ENCODE assay signal across 12 cellular contexts in genomic region chr20:15643713-15644112, GRCh38.
DNase-seq lines count a peak whose midpoint lies in the region; ATAC-seq, FAIRE-seq and TF ChIP-seq lines count a peak whose summit lies in the region.
"Had no signal": no experiment of that assay in that cellular context is flagged by ENCODE, and none has a peak within 500 bp of the region (broad histone marks: within the 10 kb centered on the region; RNA-seq: fewer than 3 reads in every experiment).

No MANE protein-coding gene starts in this region.

- SMC1A ChIA-PET in GM12878 (lab: Charles Lee; ENCODE audit: uncharacterized antibody, unreplicated experiment) = interaction anchor here (1.7 kb wide), 1 partner anchor 10 kb away, joined by 3 read pairs; no protein-coding TSS in a partner anchor

- H2BK5ac ChIP-seq in IMR-90 (ENCODE audit: low read depth, low read length, poor library complexity, severe bottlenecking) = peak overlapping the region; percentile 84

- 0 out of 2 replicates have a peak, but pooled peaks cover 6% of the 10 kb centered on the region for H3K9me1 ChIP-seq in IMR-90 (ENCODE audit: insufficient read depth, low read length)

- CTCF ChIA-PET in IMR-90 (lab: Yijun Ruan, JAX) (interaction anchor here (0.6 to 1.3 kb wide), 3 partner anchors 12 to 25 kb away, joined by 3 to 4 read pairs (median 3); no protein-coding TSS in a partner anchor), GM12878 (lab: Yijun Ruan, JAX) (interaction anchor here (1.1 kb wide), 1 partner anchor 11 kb away, joined by 5 read pairs; no protein-coding TSS in a partner anchor)

- TF ChIP-seq EP300 in GM12878 (IDR thresholded peaks at IDR 0.05; ENCODE audit: borderline replicate concordance in 1 of 2, control insufficient read depth in 1 of 2, low read depth in 2 of 2, low read length in 2 of 2) = no peak

- no peak overlapping the region for H2BK15ac ChIP-seq in IMR-90 (ENCODE audit: low read depth, low read length)

- in situ Hi-C loops in IMR-90 (cut with MboI; ENCODE audit: low sequenced_read_pairs) (no loop called here), GM12878 (cut with MboI) (no loop called here)

- dilution Hi-C loops in IMR-90 (cut with HindIII; ENCODE audit: low sequenced_read_pairs, unreplicated experiment) = no loop called here

- no peaks in the 10 kb centered on the region for H3K36me3 Mint-ChIP-seq in mesothelial cell of epicardium

- TF ChIP-seq CTCF in D721Med (IDR thresholded peaks at IDR 0.05; ENCODE audit: insufficient read depth, missing control alignments) (peak; percentile 7), IMR-90 (conservative IDR thresholded peaks at IDR 0.05; ENCODE audit: low read depth, low read length) (0 out of 2 replicates have a peak, but pooled peaks have one; percentile 20), GM12878 (IDR thresholded peaks at IDR 0.05 in 2 of 3, conservative IDR thresholded peaks at IDR 0.05 in 1 of 3; ENCODE audit: control insufficient read depth in 2 of 3, extremely low read depth in 1 of 3, insufficient read depth in 1 of 3, low read depth in 3 of 3, low read length in 3 of 3) (peak; percentile 27 to 36 (median 31); a peak in 4 of 6 replicates), right lobe of liver (IDR thresholded peaks at IDR 0.05) (peak in 3 of 4 donors; percentile 8 to 30 (median 15)), mesothelial cell of epicardium (IDR thresholded peaks at IDR 0.05; ENCODE audit: unreplicated experiment) (no peak)

- TF ChIP-seq POLR2A in IMR-90 (IDR thresholded peaks at IDR 0.05; ENCODE audit: low read depth, low read length) (no peak), GM12878 (IDR thresholded peaks at IDR 0.05; ENCODE audit: low read depth, low read length) (no peak), right lobe of liver (IDR thresholded peaks at IDR 0.05) (no peak)

- POLR2A ChIA-PET in IMR-90 (lab: Charles Lee; ENCODE audit: unreplicated experiment) (no interaction called here), GM12878 (lab: Charles Lee) (no interaction called here)

- H3K9me3 ChIP-seq in IMR-90 (ENCODE audit: control insufficient read depth, insufficient read depth, low read length) (no peaks in the 10 kb centered on the region), GM12878 (replicated peaks; ENCODE audit: control insufficient read depth, insufficient read depth, low read length) (no peaks in the 10 kb centered on the region), right lobe of liver (no peaks in the 10 kb centered on the region)

- H2BK120ac ChIP-seq in IMR-90 (ENCODE audit: low read depth, low read length) = peak overlapping the region; percentile 75

- H3K4me3 ChIP-seq in IMR-90 (ENCODE audit: insufficient read depth, low read depth, low read length) (no peak overlapping the region), GM12878 (no peak overlapping the region), right lobe of liver (no peak overlapping the region)

- H2AFZ ChIP-seq in IMR-90 (replicated peaks; ENCODE audit: low read length, poor library complexity) (no peak overlapping the region), GM12878 (ENCODE audit: control insufficient read depth, low read depth, low read length) (no peak overlapping the region)

- H3K36me3 ChIP-seq in IMR-90 (ENCODE audit: control insufficient read depth, insufficient read depth, low read length) = no peaks in the 10 kb centered on the region
- no peaks in the 10 kb centered on the region for H3K36me3 ChIP-seq in GM12878 (ENCODE audit: control insufficient read depth in 2 of 2, insufficient read depth in 2 of 2, low read length in 1 of 2)
- no peaks in the 10 kb centered on the region for H3K36me3 ChIP-seq in right lobe of liver

- H3K4me2 ChIP-seq in IMR-90 (ENCODE audit: low read depth, low read length) = no peak overlapping the region
- no peak overlapping the region for H3K4me2 ChIP-seq in GM12878 (ENCODE audit: control insufficient read depth, insufficient read depth)

- 0 out of 2 replicates have a peak overlapping the region, but pooled peaks have one; percentile 37 for H3K14ac ChIP-seq in IMR-90 (replicated peaks; ENCODE audit: low read depth, low read length)

- peak overlapping the region; percentile 76; the same call in 1 of the 2 replicates for H3K4ac ChIP-seq in IMR-90 (ENCODE audit: low read depth, low read length)

- BruUV-seq in IMR-90 (replicated peaks; lab: Mats Ljungman, UMichigan) = no TSS peak
- no TSS peak for BruUV-seq in GM12878 (replicated peaks; lab: Mats Ljungman, UMichigan)

- no peak overlapping the region for H3K56ac ChIP-seq in IMR-90 (ENCODE audit: extremely low read depth, insufficient read depth, low read length)

- H3K9ac ChIP-seq in IMR-90 (ENCODE audit: low read depth, low read length) = no peak overlapping the region
- H3K9ac ChIP-seq in GM12878 (ENCODE audit: control insufficient read depth, insufficient read depth, low read length) = no peak overlapping the region

- H4K8ac ChIP-seq in IMR-90 (ENCODE audit: low read depth in 2 of 2, low read length in 2 of 2) = peak overlapping the region in 1 of 2 experiments; percentile 22; a peak in 2 of 4 replicates

- ATAC-seq in IMR-90 (ENCODE audit: low read depth) = no peak
- peak; percentile 40; the same call in 1 of the 3 replicates for ATAC-seq in GM12878
- no peak for ATAC-seq in right lobe of liver
- ATAC-seq in HG03457 (IDR thresholded peaks at IDR 0.05; ENCODE audit: unreplicated experiment) = no peak

- TF ChIP-seq RAD21 in IMR-90 (IDR thresholded peaks at IDR 0.05; ENCODE audit: low read length) (no peak), GM12878 (IDR thresholded peaks at IDR 0.05; ENCODE audit: insufficient read depth, low read depth, low read length) (no peak)

- H3K4me1 ChIP-seq in IMR-90 (ENCODE audit: control insufficient read depth, insufficient read depth, low read length) = peaks cover 2% of the 10 kb centered on the region; the same call in 1 of the 2 replicates
- H3K4me1 ChIP-seq in GM12878 (ENCODE audit: control insufficient read depth, insufficient read depth, low read length) = no peaks in the 10 kb centered on the region
- no peaks in the 10 kb centered on the region for H3K4me1 ChIP-seq in right lobe of liver

- peak overlapping the region; percentile 37 for H4K91ac ChIP-seq in IMR-90 (ENCODE audit: insufficient read depth, low read depth, low read length)

- intact Hi-C loops in IMR-90 (cut with micrococcal nuclease) (no loop called here), GM12878 (cut with micrococcal nuclease; ENCODE audit: unreplicated experiment) (no loop called here), right lobe of liver (cut with DNase I) (no loop called here)

- H3K27ac Mint-ChIP-seq in mesothelial cell of epicardium = no peak overlapping the region

- no peak overlapping the region for H3K4me3 Mint-ChIP-seq in mesothelial cell of epicardium

- DNase-seq in D721Med (ENCODE audit: insufficient read length, low spot score) (no peak), IMR-90 (peak; percentile 10), GM12878 (ENCODE audit: low read depth, low spot score) (no peak), right lobe of liver (no peak), NCI-H2196 (lab: John Stamatoyannopoulos, UW; ENCODE audit: unreplicated experiment) (no peak), mesothelial cell of epicardium (ENCODE audit: low spot score in 2 of 2, unreplicated experiment in 2 of 2) (no peak)
- no peak for DNase-seq in activated CD4-positive, CD25-positive, alpha-beta regulatory T cell treated with anti-CD3 and anti-CD28 coated beads, Interleukin-2, amount 50 U/mL, for 72 hours
- DNase-seq: activated naive CD4-positive, alpha-beta T cell; DMS153; NCI-H187 treated with DMSO at 0.1 percent for 48 hours; trophoblast cell had no signal

- H3K23ac ChIP-seq in IMR-90 (ENCODE audit: low read depth, low read length) = no peak overlapping the region

- no peak overlapping the region for H2AK9ac ChIP-seq in IMR-90 (replicated peaks; ENCODE audit: low read depth, low read length, poor library complexity)

- no peak overlapping the region; the same call in 1 of the 2 replicates for H3K18ac ChIP-seq in IMR-90 (ENCODE audit: low read depth, low read length)

- H3K9me3 Mint-ChIP-seq in mesothelial cell of epicardium = peaks cover 4% of the 10 kb centered on the region

- H3K27ac ChIP-seq in IMR-90 (ENCODE audit: insufficient read depth, low read length) (no peak overlapping the region), GM12878 (ENCODE audit: control insufficient read depth, insufficient read depth) (no peak overlapping the region), right lobe of liver (no peak overlapping the region)

- WGBS in IMR-90 (ENCODE audit: extremely low coverage in 2 of 2, insufficient read length in 1 of 2), 2 experiments = no CpG with 5 or more reads among the region's 2 CpGs
- WGBS in GM12878 (ENCODE audit: insufficient coverage, insufficient replicate concordance, low lambda C conversion rate, missing lambda C conversion rate) = 9% methylated on average over 2 of the region's 2 CpGs
- 61% methylated on average over 2 of the region's 2 CpGs for WGBS in right lobe of liver (ENCODE audit: insufficient coverage, low coverage, low lambda C conversion rate, missing lambda C conversion rate)

- no peaks in the 10 kb centered on the region for H3K79me2 ChIP-seq in GM12878 (ENCODE audit: control insufficient read depth, insufficient read depth, low read length)

- peak overlapping the region; percentile 72 for H2BK20ac ChIP-seq in IMR-90 (ENCODE audit: low read depth, low read length)

- H3K4me1 Mint-ChIP-seq in mesothelial cell of epicardium = peaks cover 18% of the 10 kb centered on the region

- FAIRE-seq in D721Med (lab: Jason Lieb, UNC) = no peak
- no peak for FAIRE-seq in GM12878 (lab: Jason Lieb, UNC)

- 0 out of 2 replicates have a peak overlapping the region, but pooled peaks have one; percentile 56 for H2AK5ac ChIP-seq in IMR-90 (ENCODE audit: low read depth, low read length)

- no peaks in the 10 kb centered on the region for H3K27me3 ChIP-seq in IMR-90 (ENCODE audit: control insufficient read depth, insufficient read depth, low read length)
- no peaks in the 10 kb centered on the region for H3K27me3 ChIP-seq in GM12878 (replicated peaks in 1 of 2; ENCODE audit: control insufficient read depth in 2 of 2, insufficient read depth in 2 of 2, low read length in 1 of 2)
- H3K27me3 ChIP-seq in right lobe of liver = no peaks in the 10 kb centered on the region

- H3K27me3 Mint-ChIP-seq in mesothelial cell of epicardium (ENCODE audit: low read depth) = peaks cover 2% of the 10 kb centered on the region

- H3K79me1 ChIP-seq in IMR-90 (ENCODE audit: low read depth in 1 of 2, low read length in 2 of 2) = no peaks in the 10 kb centered on the region

- no peak overlapping the region for H4K5ac ChIP-seq in IMR-90 (ENCODE audit: low read depth, low read length)

- RAD21 ChIA-PET in GM12878 (lab: Charles Lee; ENCODE audit: unreplicated experiment) = no interaction called here

- H4K20me1 ChIP-seq in IMR-90 (ENCODE audit: insufficient read depth, low read length) = no peaks in the 10 kb centered on the region
- no peaks in the 10 kb centered on the region for H4K20me1 ChIP-seq in GM12878 (ENCODE audit: control insufficient read depth, insufficient read depth)

TF ChIP-seq in IMR-90, 13 proteins besides CTCF, POLR2A, EP300 and RAD21 (continues in another document):
- TF ChIP-seq RFX5 (IDR thresholded peaks at IDR 0.05; ENCODE audit: low read depth, low read length) (no peak), SMC3 (IDR thresholded peaks at IDR 0.05; ENCODE audit: low read depth, low read length) (no peak)

TF ChIP-seq in GM12878, 131 proteins besides CTCF, POLR2A, EP300 and RAD21 (continues in another document):
- no peak for TF ChIP-seq SIN3A (IDR thresholded peaks at IDR 0.05; ENCODE audit: low read depth, low read length)
